ENCODE assay signal across 22 cellular contexts in the genomic region with DNA sequence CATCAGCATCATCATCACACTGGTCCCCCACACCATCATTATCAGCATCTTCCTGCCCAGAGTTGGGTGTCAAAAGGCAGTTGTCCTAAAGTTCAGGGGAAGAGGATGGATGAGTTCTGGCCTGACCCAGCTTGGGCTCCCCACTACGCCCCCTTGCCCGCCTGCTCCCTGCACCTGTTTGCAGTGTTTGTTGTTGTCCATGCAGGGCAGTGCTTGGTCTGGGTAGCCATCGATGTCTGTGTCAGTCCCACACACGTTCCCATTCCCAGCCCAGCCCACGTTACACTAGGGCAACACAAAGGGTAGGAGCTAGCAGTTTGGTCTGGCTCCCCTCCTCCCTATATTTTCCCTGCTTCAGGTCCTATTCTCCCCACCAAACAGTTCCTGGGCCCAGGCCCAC. TPM values are rescaled to one million over a fixed set of nuclear protein-coding genes. Genes with fewer than 3 reads are reported as not detected.
"Had no signal": no experiment of that assay in that cellular context is flagged by ENCODE, and none has a peak within 500 bp of the region (broad histone marks: within the 10 kb centered on the region; RNA-seq: fewer than 3 reads in every experiment).

No MANE protein-coding gene starts in this region.

- H3K27me3 ChIP-seq: ascending aorta, right atrium auricular region, tibial nerve had no signal

- H3K4me3 ChIP-seq: ascending aorta, prostate gland, right atrium auricular region, tibial nerve had no signal

- H3K27ac ChIP-seq: ascending aorta, prostate gland, right atrium auricular region, tibial nerve, WERI-Rb-1 had no signal

- H3K4me3 Mint-ChIP-seq: activated T-cell treated with anti-CD3 and anti-CD28 coated beads, Interleukin-2, amount 50 U/mL, for 72 hours; dendritic cell treated with granulocyte-macrophage colony-stimulating factor and Interleukin-4, amounts not matched to agents 40 ng/mL and 50 ng/mL, for 4 days; nephron progenitor cell had no signal

- FAIRE-seq: bronchial epithelial cell, urothelium cell line had no signal

- H3K4me1 ChIP-seq: ascending aorta, prostate gland had no signal

- H3K27ac Mint-ChIP-seq: activated T-cell treated with anti-CD3 and anti-CD28 coated beads, Interleukin-2, amount 50 U/mL, for 72 hours; dendritic cell treated with granulocyte-macrophage colony-stimulating factor and Interleukin-4, amounts not matched to agents 40 ng/mL and 50 ng/mL, for 4 days had no signal

- ATAC-seq: activated T-cell treated with anti-CD3 and anti-CD28 coated beads, Interleukin-2, amount 50 U/mL, for 72 hours; left lobe of liver; stimulated activated naive CD8-positive, alpha-beta T cell treated with anti-CD3 and anti-CD28 coated beads, Interleukin-15, Interleukin-2, amounts not matched to agents 100 U/mL and 50 U/mL, for 24 hours had no signal

- H3K9me3 Mint-ChIP-seq: activated T-cell treated with anti-CD3 and anti-CD28 coated beads, Interleukin-2, amount 50 U/mL, for 72 hours; dendritic cell treated with granulocyte-macrophage colony-stimulating factor and Interleukin-4, amounts not matched to agents 40 ng/mL and 50 ng/mL, for 4 days; nephron progenitor cell had no signal

- H3K36me3 ChIP-seq: prostate gland had no signal

- H3K9me3 ChIP-seq: ascending aorta, prostate gland, right atrium auricular region, tibial nerve had no signal

- DNase-seq: activated CD4-positive, alpha-beta T cell treated with anti-CD3 and anti-CD28 coated beads for 1 hour; activated CD4-positive, alpha-beta T cell treated with anti-CD3 and anti-CD28 coated beads, Interleukin-2, amount 50 U/mL, for 4 hours; activated effector memory CD4-positive, alpha-beta T cell treated with anti-CD3 and anti-CD28 coated beads, Interleukin-2, amount 50 U/mL, for 16 hours; activated naive CD4-positive, alpha-beta T cell treated with anti-CD3 and anti-CD28 coated beads, Interleukin-2, amount 50 U/mL, for 16 hours; activated T-cell treated with anti-CD3 and anti-CD28 coated beads, Interleukin-2, amount 50 U/mL, for 72 hours; effector memory CD4-positive, alpha-beta T cell; hippocampal formation; islet precursor cell; mammary epithelial cell; midbrain; nephron progenitor cell; stimulated activated naive CD8-positive, alpha-beta T cell treated with anti-CD3 and anti-CD28 coated beads, Interleukin-15, Interleukin-2, amounts not matched to agents 100 U/mL and 50 U/mL, for 24 hours; substantia nigra; WERI-Rb-1 had no signal

RNA-seq across cellular contexts. Expression of gene TRIM46, which starts 27.3 kb away (rescaled TPM):
- total RNA-seq: ascending aorta had no signal
